ENCODE assay signal across 11 cellular contexts in genomic region chr4:173218411-173219125, GRCh38. TPM values are rescaled to one million over a fixed set of nuclear protein-coding genes. Genes with fewer than 3 reads are reported as not detected.
DNase-seq lines count a peak whose midpoint lies in the region; FAIRE-seq and TF ChIP-seq lines count a peak whose summit lies in the region.
"Had no signal": no experiment of that assay in that cellular context is flagged by ENCODE, and none has a peak within 500 bp of the region (broad histone marks: within the 10 kb centered on the region; RNA-seq: fewer than 3 reads in every experiment).

No MANE protein-coding gene starts in this region.

- H3K27ac ChIP-seq in GM23248 (no peak overlapping the region), suprapubic skin (no peak overlapping the region)

- peaks cover 18% of the 10 kb centered on the region for H3K4me1 ChIP-seq in GM23248 (ENCODE audit: insufficient read depth)
- peaks cover 11% of the 10 kb centered on the region for H3K4me1 ChIP-seq in suprapubic skin

- no peak for TF ChIP-seq POLR2A in suprapubic skin (IDR thresholded peaks at IDR 0.05)

- no peak for FAIRE-seq in bronchial epithelial cell (lab: Jason Lieb, UNC)
- FAIRE-seq: GM12892 had no signal

- no peak overlapping the region for H3K27ac Mint-ChIP-seq in activated naive CD4-positive, alpha-beta T cell treated with anti-CD3 and anti-CD28 coated beads for 36 hours

- H3K36me3 ChIP-seq in GM23248 (ENCODE audit: low read depth) (no peaks in the 10 kb centered on the region), MG63 (no peaks in the 10 kb centered on the region), bronchial epithelial cell (ENCODE audit: control insufficient read depth, insufficient read depth, low read length) (no peaks in the 10 kb centered on the region), suprapubic skin (no peaks in the 10 kb centered on the region)

- no peak overlapping the region for H3K9ac ChIP-seq in GM23248

- CTCF ChIA-PET in activated naive CD4-positive, alpha-beta T cell treated with anti-CD3 and anti-CD28 coated beads for 36 hours (lab: Charles Lee): interaction anchor here (0.7 kb wide), 1 partner anchor 57 kb away, joined by 3 read pairs; no protein-coding TSS in a partner anchor

- no peaks in the 10 kb centered on the region; the same call in 1 of the 2 replicates for H3F3A ChIP-seq in GM23248 (ENCODE audit: insufficient read depth)

- no peaks in the 10 kb centered on the region for H3K9me3 ChIP-seq in GM23248 (ENCODE audit: low read depth)
- H3K9me3 ChIP-seq in MG63: peaks cover 5% of the 10 kb centered on the region; the same call in 1 of the 2 replicates
- H3K9me3 ChIP-seq in suprapubic skin: no peaks in the 10 kb centered on the region
- H3K9me3 ChIP-seq: mucosa of descending colon had no signal

- no peak for TF ChIP-seq CTCF in bronchial epithelial cell (IDR thresholded peaks at IDR 0.05; ENCODE audit: insufficient read depth, low read length, severe bottlenecking)
- no peak for TF ChIP-seq CTCF in suprapubic skin (IDR thresholded peaks at IDR 0.05)

- no peaks in the 10 kb centered on the region for H3K27me3 Mint-ChIP-seq in activated naive CD4-positive, alpha-beta T cell treated with anti-CD3 and anti-CD28 coated beads for 36 hours (ENCODE audit: low read depth)

- no peak overlapping the region for H2AFZ ChIP-seq in GM23248

- no peaks in the 10 kb centered on the region for H3K79me2 ChIP-seq in GM23248 (ENCODE audit: insufficient read depth)

- peaks cover 3% of the 10 kb centered on the region for H3K9me3 Mint-ChIP-seq in activated naive CD4-positive, alpha-beta T cell treated with anti-CD3 and anti-CD28 coated beads for 36 hours

- no peaks in the 10 kb centered on the region for H3K9me2 ChIP-seq in GM23248 (ENCODE audit: insufficient read depth)

- H3K4me3 Mint-ChIP-seq in activated naive CD4-positive, alpha-beta T cell treated with anti-CD3 and anti-CD28 coated beads for 36 hours: no peak overlapping the region

- peaks cover 27% of the 10 kb centered on the region for H3K4me1 Mint-ChIP-seq in activated naive CD4-positive, alpha-beta T cell treated with anti-CD3 and anti-CD28 coated beads for 36 hours (ENCODE audit: low read depth)

- H3K36me3 Mint-ChIP-seq in activated naive CD4-positive, alpha-beta T cell treated with anti-CD3 and anti-CD28 coated beads for 36 hours (ENCODE audit: low read depth): peaks cover 5% of the 10 kb centered on the region

- H3K4me3 ChIP-seq in GM23248 (no peak overlapping the region), MG63 (no peak overlapping the region), bronchial epithelial cell (ENCODE audit: low read depth, low read length) (no peak overlapping the region), suprapubic skin (no peak overlapping the region)
- H3K4me3 ChIP-seq: mucosa of descending colon had no signal

- H3K27me3 ChIP-seq in GM23248 (replicated peaks; ENCODE audit: insufficient read depth) (no peaks in the 10 kb centered on the region; the same call in 1 of the 2 replicates), MG63 (no peaks in the 10 kb centered on the region), bronchial epithelial cell (ENCODE audit: control insufficient read depth, insufficient read depth, low read length) (no peaks in the 10 kb centered on the region), suprapubic skin (no peaks in the 10 kb centered on the region)

- peak; percentile 61 for DNase-seq in GM23248
- peak; percentile 78 for DNase-seq in MG63
- DNase-seq in bronchial epithelial cell (ENCODE audit: low read depth): peak; percentile 20
- DNase-seq in renal cortical epithelial cell (ENCODE audit: low read depth): peak; percentile 82
- DNase-seq in activated naive CD4-positive, alpha-beta T cell treated with anti-CD3 and anti-CD28 coated beads for 36 hours: no peak
- DNase-seq in suprapubic skin (ENCODE audit: low spot score in 2 of 2): no peak
- DNase-seq in cerebellum (ENCODE audit: low spot score): no peak
- DNase-seq: activated CD4-positive, alpha-beta T cell treated with anti-CD3 and anti-CD28 coated beads for 48 hours; amygdala; mucosa of descending colon had no signal

- intact Hi-C loops in activated naive CD4-positive, alpha-beta T cell treated with anti-CD3 and anti-CD28 coated beads for 36 hours (cut with micrococcal nuclease): no loop called here

- no peak overlapping the region for H3K4me2 ChIP-seq in GM23248 (ENCODE audit: unreplicated experiment)

- no peak for TF ChIP-seq EP300 in suprapubic skin (IDR thresholded peaks at IDR 0.05)

- no peaks in the 10 kb centered on the region; the same call in 1 of the 2 replicates for H4K20me1 ChIP-seq in GM23248 (ENCODE audit: insufficient read depth)

- in situ Hi-C loops in GM23248 (cut with MboI): no loop called here

RNA-seq across cellular contexts. Expression of gene GALNT7, which starts 50.0 kb away (rescaled TPM):
- 8.0 and 13.1 TPM in 2 replicates for total RNA-seq in GM23248 (2014; rRNA removed; shearing (Covaris generic))
- polyA plus RNA-seq in GM23248 (2016; fragmentation: Nextera tagmentation; extraction: Ambion mirVana): 5.8 and 7.0 TPM in 2 replicates
- 22.6 and 33.7 TPM in 2 replicates for total RNA-seq in MG63 (2014; rRNA removed; shearing (Covaris generic); ENCODE audit: low replicate concordance)
- 24.7 and 37.1 TPM in 2 replicates for total RNA-seq in bronchial epithelial cell
- 86.4 and 112 TPM in 2 replicates for total RNA-seq in renal cortical epithelial cell
- total RNA-seq in activated naive CD4-positive, alpha-beta T cell treated with anti-CD3 and anti-CD28 coated beads for 36 hours: 10 to 100 TPM in 1 of 2 experiments, 1 to 10 TPM in 1; 8.5 to 11.1 TPM
- 10 to 100 TPM in 2 of 4 donors, 1 to 10 TPM in 2; 7.9 to 13.4 (median 9.5) TPM for total RNA-seq in suprapubic skin
- total RNA-seq in cerebellum: 49.3 TPM

Comparison
In these comparisons a context has a peak if more than half of its experiments do, and no peak if none do; other contexts are left out.
1. DNase-seq: peak in GM23248 (single experiment), MG63 (single experiment), bronchial epithelial cell (single experiment) and renal cortical epithelial cell (single experiment); none in activated naive CD4-positive, alpha-beta T cell treated with anti-CD3 and anti-CD28 coated beads for 36 hours (single experiment), suprapubic skin (0 of 2) and cerebellum (single experiment).